ENCODE assay signal across 8 cellular contexts in genomic region chr12:82687020-82687951, GRCh38. TPM values are rescaled to one million over a fixed set of nuclear protein-coding genes. Genes with fewer than 3 reads are reported as not detected.
DNase-seq lines count a peak whose midpoint lies in the region; ATAC-seq and TF ChIP-seq lines count a peak whose summit lies in the region.

No MANE protein-coding gene starts in this region.

- H3K27ac ChIP-seq in HUES48 (ENCODE audit: low read depth, low read length) (peak overlapping the region; percentile 40), RWPE2 (ENCODE audit: poor library complexity, severe bottlenecking) (peak overlapping the region; percentile 58), trophoblast cell (ENCODE audit: low read depth, low read length) (peak overlapping the region; percentile 45)

- H3K79me1 ChIP-seq in trophoblast cell (ENCODE audit: low read length), result peaks cover 11% of the 10 kb centered on the region

- WGBS in trophoblast cell (ENCODE audit: extremely low coverage, insufficient coverage, insufficient read length), result no CpG with 5 or more reads among the region's 74 CpGs

- H3K4me3 Mint-ChIP-seq in type B pancreatic cell, result peak overlapping the region; percentile 97

- H3K4me2 ChIP-seq in trophoblast cell (ENCODE audit: low read length), result peak overlapping the region; percentile 91

- no peaks in the 10 kb centered on the region for H3K27me3 Mint-ChIP-seq in type B pancreatic cell

- H3K27me3 ChIP-seq in HUES48 (ENCODE audit: control insufficient read depth, insufficient read depth, low read length) (peaks cover 17% of the 10 kb centered on the region), RWPE2 (ENCODE audit: insufficient read depth, poor library complexity, severe bottlenecking) (no peaks in the 10 kb centered on the region), trophoblast cell (ENCODE audit: insufficient read depth, low read length) (no peaks in the 10 kb centered on the region)

- peak overlapping the region; percentile 21 for H4K91ac ChIP-seq in trophoblast cell (ENCODE audit: low read depth, low read length)

- H3K9me3 ChIP-seq in HUES48 (ENCODE audit: control insufficient read depth, insufficient read depth, low read length), result no peaks in the 10 kb centered on the region
- H3K9me3 ChIP-seq in RWPE2 (ENCODE audit: severe bottlenecking), result no peaks in the 10 kb centered on the region
- no peaks in the 10 kb centered on the region for H3K9me3 ChIP-seq in trophoblast cell (ENCODE audit: insufficient read depth, low read depth, low read length)

- H3K14ac ChIP-seq in trophoblast cell (ENCODE audit: low read length), result peak overlapping the region; percentile 34

- no peak for TF ChIP-seq CTCF in RWPE2 (IDR thresholded peaks at IDR 0.05; ENCODE audit: poor library complexity, severe bottlenecking)
- TF ChIP-seq CTCF in type B pancreatic cell (conservative IDR thresholded peaks at IDR 0.05), result no peak

- H2BK5ac ChIP-seq in trophoblast cell (ENCODE audit: low read depth, low read length, poor library complexity), result peak overlapping the region; percentile 20

- H3K9ac ChIP-seq in HUES48 (ENCODE audit: low read depth, low read length) (peak overlapping the region; percentile 52; the same call in 1 of the 2 replicates), trophoblast cell (ENCODE audit: low read length) (peak overlapping the region; percentile 91)

- no peaks in the 10 kb centered on the region for H3K9me3 Mint-ChIP-seq in type B pancreatic cell

- H3K4me3 ChIP-seq in HUES48 (ENCODE audit: low read depth, low read length), result peak overlapping the region; percentile 73
- H3K4me3 ChIP-seq in RWPE2 (ENCODE audit: severe bottlenecking), result peak overlapping the region; percentile 74
- H3K4me3 ChIP-seq in trophoblast cell (ENCODE audit: low read depth, low read length), result peak overlapping the region; percentile 97

- H4K12ac ChIP-seq in trophoblast cell (ENCODE audit: low read depth, low read length), result no peak overlapping the region

- H3K79me2 ChIP-seq in trophoblast cell (ENCODE audit: control insufficient read depth, insufficient read depth, low read length, poor library complexity), result peaks cover 11% of the 10 kb centered on the region

- in situ Hi-C loops in Caki2 (cut with HindIII; ENCODE audit: low pct_unique_long_range_greater_than_20kb, low sequenced_read_pairs), result no loop called here

- no peak overlapping the region for H2AK5ac ChIP-seq in trophoblast cell (ENCODE audit: low read length)

- peak overlapping the region; percentile 97 for H3K27ac Mint-ChIP-seq in type B pancreatic cell

- H3K4me1 Mint-ChIP-seq in type B pancreatic cell (ENCODE audit: unreplicated experiment), result peaks cover 31% of the 10 kb centered on the region

- H2BK120ac ChIP-seq in trophoblast cell (ENCODE audit: insufficient read depth, low read length, poor library complexity), result peak overlapping the region; percentile 1

- H2AFZ ChIP-seq in trophoblast cell (ENCODE audit: insufficient read depth, low read length, poor library complexity), result peak overlapping the region; percentile 18

- peak; percentile 74 for DNase-seq in Caki2 (ENCODE audit: low read depth)
- peak; percentile 50 for DNase-seq in RWPE2 (ENCODE audit: low spot score)
- DNase-seq in activated naive CD4-positive, alpha-beta T cell treated with Interleukin-2 at 50 U/mL for 16 hours, result peak; percentile 67
- DNase-seq in Right ventricle myocardium inferior (ENCODE audit: missing footprints), result peak; percentile 74
- peak; percentile 2 to 37 for DNase-seq in trophoblast cell
- DNase-seq in type B pancreatic cell (ENCODE audit: extremely low spot score, unreplicated experiment), result peak; percentile 80

- no peak overlapping the region for H3K23ac ChIP-seq in trophoblast cell (ENCODE audit: low read length)

- no peak overlapping the region for H2BK12ac ChIP-seq in trophoblast cell (ENCODE audit: low read length)

- H4K8ac ChIP-seq in trophoblast cell (ENCODE audit: low read depth, low read length), result peak overlapping the region; percentile 3

- H3K36me3 ChIP-seq in HUES48 (ENCODE audit: control insufficient read depth, insufficient read depth, low read length), result 0 out of 2 replicates have a peak, but pooled peaks cover 4% of the 10 kb centered on the region
- H3K36me3 ChIP-seq in RWPE2 (ENCODE audit: low read depth), result no peaks in the 10 kb centered on the region
- no peaks in the 10 kb centered on the region for H3K36me3 ChIP-seq in trophoblast cell (ENCODE audit: control insufficient read depth in 1 of 2, insufficient read depth in 2 of 2, low read length in 2 of 2)

- intact Hi-C loops in Right ventricle myocardium inferior (cut with DNase I), result loop anchor here (10.0 kb wide), 1 partner anchor 1708 kb away; no protein-coding TSS in a partner anchor

- no peaks in the 10 kb centered on the region for H3K36me3 Mint-ChIP-seq in type B pancreatic cell

- peak overlapping the region; percentile 7 for H3K4ac ChIP-seq in trophoblast cell (ENCODE audit: low read depth, low read length)

- ATAC-seq in GM21423 (IDR thresholded peaks at IDR 0.05; ENCODE audit: unreplicated experiment) (peak; percentile 34), RWPE2 (ENCODE audit: low read depth) (peak; percentile 51), Right ventricle myocardium inferior (peak; percentile 67)

- peaks cover 13% of the 10 kb centered on the region for H3K4me1 ChIP-seq in HUES48 (ENCODE audit: control insufficient read depth, insufficient read depth, low read length)
- no peaks in the 10 kb centered on the region for H3K4me1 ChIP-seq in RWPE2 (ENCODE audit: insufficient read depth, poor library complexity, severe bottlenecking)
- H3K4me1 ChIP-seq in trophoblast cell (ENCODE audit: control insufficient read depth in 1 of 2, insufficient read depth in 2 of 2, low read length in 2 of 2), result peaks cover 0 to 6% of the 10 kb centered on the region in 2 experiments

- H3K18ac ChIP-seq in trophoblast cell (ENCODE audit: low read length), result peak overlapping the region; percentile 21

RNA-seq across cellular contexts. Expression of gene TMTC2, which starts 0.6 kb away (rescaled TPM):
- 3.1 and 7.4 TPM in 2 replicates for total RNA-seq in Caki2 (2014; rRNA removed; shearing (Covaris generic); ENCODE audit: low replicate concordance)
- total RNA-seq in Right ventricle myocardium inferior, result 4.4 TPM
- polyA plus RNA-seq in trophoblast cell (2013), result 36.7 and 39.0 TPM in 2 replicates
- total RNA-seq in type B pancreatic cell (ENCODE audit: low replicate concordance), result 13.5 and 31.0 TPM in 2 replicates

Comparison
In these comparisons a context has a peak if more than half of its experiments do, and no peak if none do; other contexts are left out.
1. Peak in every context shown above with its lines: DNase-seq, ATAC-seq, H3K4me3 ChIP-seq and H3K27ac ChIP-seq.
2. DNase-seq: peak in every context shown above with its lines; median percentile 80 in type B pancreatic cell; 74 in Caki2; 74 in Right ventricle myocardium inferior; 67 in activated naive CD4-positive, alpha-beta T cell treated with Interleukin-2 at 50 U/mL for 16 hours; 50 in RWPE2; 20 in trophoblast cell.